Comparison of ENCODE assay signal across 1 cellular context in the genomic region with DNA sequence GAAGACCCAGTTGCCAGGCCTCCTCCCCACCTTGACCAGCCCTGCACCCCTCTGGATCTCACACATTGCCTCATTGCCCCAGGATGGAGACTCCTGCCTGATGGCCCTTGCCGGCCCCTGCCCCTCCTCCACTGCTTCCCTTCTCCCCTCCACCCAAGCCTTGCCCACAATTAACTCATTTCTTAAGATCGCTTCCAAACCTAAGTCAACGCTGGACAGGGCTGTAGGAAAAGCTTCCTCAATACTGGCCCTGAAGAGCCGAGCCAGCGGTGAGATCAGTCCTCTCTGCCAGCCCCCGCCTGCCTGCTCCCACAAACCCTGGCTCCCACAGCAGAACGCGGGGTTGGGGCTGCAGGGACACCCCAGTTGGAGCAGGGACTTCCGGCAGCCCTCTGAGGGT.
TF ChIP-seq lines count a peak whose summit lies in the region.

No MANE protein-coding gene starts in this region.

TF ChIP-seq in endothelial cell of umbilical vein, 7 proteins besides CTCF, POLR2A, EP300 and RAD21:
- no peak for TF ChIP-seq GATA2 (IDR thresholded peaks at IDR 0.05; ENCODE audit: insufficient read depth, insufficient read length, low read depth, low read length)
- no peak for TF ChIP-seq JUN (IDR thresholded peaks at IDR 0.05; ENCODE audit: borderline replicate concordance, insufficient read depth, insufficient read length, low read depth)
- TF ChIP-seq, protein P1, sequence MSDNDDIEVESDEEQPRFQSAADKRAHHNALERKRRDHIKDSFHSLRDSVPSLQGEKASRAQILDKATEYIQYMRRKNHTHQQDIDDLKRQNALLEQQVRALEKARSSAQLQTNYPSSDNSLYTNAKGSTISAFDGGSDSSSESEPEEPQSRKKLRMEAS (IDR thresholded peaks at IDR 0.05; ENCODE audit: insufficient read depth, insufficient read length), result no peak
- TF ChIP-seq EZH2 (IDR thresholded peaks at IDR 0.05; ENCODE audit: borderline replicate concordance, low read depth, low read length, severe bottlenecking), result no peak
- no peak for TF ChIP-seq FOS (IDR thresholded peaks at IDR 0.05; ENCODE audit: borderline replicate concordance, insufficient read depth, low read length)
- no peak for TF ChIP-seq MYC (IDR thresholded peaks at IDR 0.05; ENCODE audit: low read depth, low read length)
